27 cellular contexts compared by ENCODE assay signal in the genomic region with DNA sequence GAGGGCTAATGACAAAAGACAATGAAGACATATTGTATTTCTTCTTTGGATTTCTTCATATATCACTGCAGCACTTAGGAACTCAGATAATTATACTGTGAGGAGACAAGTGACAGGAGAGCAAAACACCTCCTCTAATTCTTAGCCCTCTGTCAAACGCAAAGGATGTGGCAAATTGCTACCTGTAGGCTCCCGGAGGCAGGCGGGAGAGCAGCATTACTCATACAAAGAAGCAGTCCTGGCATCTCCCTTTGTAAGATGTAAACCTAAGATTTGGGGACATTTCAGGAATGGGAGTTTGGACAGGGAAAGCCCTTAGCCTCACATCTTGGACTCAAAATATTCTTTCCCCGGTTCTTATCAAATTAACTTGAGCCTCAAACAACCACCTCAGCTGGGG.
"Had no signal": no experiment of that assay in that cellular context is flagged by ENCODE, and none has a peak within 500 bp of the region (broad histone marks: within the 10 kb centered on the region; RNA-seq: fewer than 3 reads in every experiment).

No MANE protein-coding gene starts in this region.

- H3K9me3 Mint-ChIP-seq: activated CD4-positive, alpha-beta memory T cell treated with anti-CD3 and anti-CD28 coated beads for 36 hours; activated CD4-positive, alpha-beta T cell treated with anti-CD3 and anti-CD28 coated beads, Interleukin-2, amount 10 ng/mL, durations not matched to agents 24 days and 14 days; activated naive CD4-positive, alpha-beta T cell treated with anti-CD3 and anti-CD28 coated beads, Interleukin-2, amount 50 U/mL, for 72 hours; activated T-cell treated with anti-CD3 and anti-CD28 coated beads, Interleukin-2, amount 50 U/mL, for 24 hours; nephron; stimulated activated naive CD8-positive, alpha-beta T cell treated with anti-CD3 and anti-CD28 coated beads, Interleukin-15, amount 100 ng/mL, for 72 hours had no signal

- H3K27ac ChIP-seq: gastrocnemius medialis, left ventricle myocardium inferior, ovary, skin epidermis, thyroid gland, VCaP had no signal

- H3K4me1 ChIP-seq: gastrocnemius medialis, left ventricle myocardium inferior, thyroid gland had no signal

- H3K4me3 Mint-ChIP-seq: activated CD4-positive, alpha-beta memory T cell treated with anti-CD3 and anti-CD28 coated beads for 36 hours; activated CD4-positive, alpha-beta T cell treated with anti-CD3 and anti-CD28 coated beads, Interleukin-2, amount 10 ng/mL, durations not matched to agents 24 days and 14 days; activated T-cell treated with anti-CD3 and anti-CD28 coated beads, Interleukin-2, amount 50 U/mL, for 24 hours; nephron; stimulated activated effector memory CD8-positive, alpha-beta T cell treated with anti-CD3 and anti-CD28 coated beads, Interleukin-12 subunit alpha, Interleukin-12 subunit beta, amount 100 ng/mL, for 72 hours; stimulated activated naive CD8-positive, alpha-beta T cell treated with anti-CD3 and anti-CD28 coated beads, Interleukin-15, amount 100 ng/mL, for 72 hours had no signal

- H3K36me3 Mint-ChIP-seq: activated CD4-positive, alpha-beta memory T cell treated with anti-CD3 and anti-CD28 coated beads for 36 hours; activated naive CD4-positive, alpha-beta T cell treated with anti-CD3 and anti-CD28 coated beads, Interleukin-2, amount 50 U/mL, for 72 hours; stimulated activated effector memory CD8-positive, alpha-beta T cell treated with anti-CD3 and anti-CD28 coated beads, Interleukin-12 subunit alpha, Interleukin-12 subunit beta, amount 100 ng/mL, for 72 hours had no signal

- H3K27me3 Mint-ChIP-seq: activated CD4-positive, alpha-beta memory T cell treated with anti-CD3 and anti-CD28 coated beads for 36 hours; activated CD4-positive, alpha-beta T cell treated with anti-CD3 and anti-CD28 coated beads, Interleukin-2, amount 10 ng/mL, durations not matched to agents 24 days and 14 days; activated T-cell treated with anti-CD3 and anti-CD28 coated beads, Interleukin-2, amount 50 U/mL, for 24 hours; stimulated activated naive CD8-positive, alpha-beta T cell treated with anti-CD3 and anti-CD28 coated beads, Interleukin-15, amount 100 ng/mL, for 72 hours had no signal

- H3K27ac Mint-ChIP-seq: activated CD4-positive, alpha-beta memory T cell treated with anti-CD3 and anti-CD28 coated beads for 36 hours; activated CD4-positive, alpha-beta T cell treated with anti-CD3 and anti-CD28 coated beads, Interleukin-2, amount 10 ng/mL, durations not matched to agents 24 days and 14 days; activated naive CD4-positive, alpha-beta T cell treated with anti-CD3 and anti-CD28 coated beads, Interleukin-2, amount 50 U/mL, for 72 hours; activated T-cell treated with anti-CD3 and anti-CD28 coated beads, Interleukin-2, amount 50 U/mL, for 24 hours; nephron; progenitor cell of endocrine pancreas; stimulated activated effector memory CD8-positive, alpha-beta T cell treated with anti-CD3 and anti-CD28 coated beads, Interleukin-12 subunit alpha, Interleukin-12 subunit beta, amount 100 ng/mL, for 72 hours; stimulated activated naive CD8-positive, alpha-beta T cell treated with anti-CD3 and anti-CD28 coated beads, Interleukin-15, amount 100 ng/mL, for 72 hours had no signal

- H3K4me1 Mint-ChIP-seq: activated CD4-positive, alpha-beta T cell treated with anti-CD3 and anti-CD28 coated beads, Interleukin-2, amount 10 ng/mL, durations not matched to agents 24 days and 14 days; nephron; stimulated activated effector memory CD8-positive, alpha-beta T cell treated with anti-CD3 and anti-CD28 coated beads, Interleukin-12 subunit alpha, Interleukin-12 subunit beta, amount 100 ng/mL, for 72 hours; stimulated activated naive CD8-positive, alpha-beta T cell treated with anti-CD3 and anti-CD28 coated beads, Interleukin-15, amount 100 ng/mL, for 72 hours had no signal

- H3K36me3 ChIP-seq: gastrocnemius medialis, left ventricle myocardium inferior, ovary, thyroid gland had no signal

- H3K9me3 ChIP-seq: gastrocnemius medialis, left ventricle myocardium inferior, ovary, thyroid gland had no signal

- H3K27me3 ChIP-seq: gastrocnemius medialis, ovary, thyroid gland had no signal

- DNase-seq: activated CD4-positive, alpha-beta memory T cell treated with anti-CD3 and anti-CD28 coated beads for 36 hours; activated CD4-positive, alpha-beta T cell treated with anti-CD3 and anti-CD28 coated beads, Interleukin-2, amount 10 ng/mL, durations not matched to agents 24 days and 14 days; activated CD4-positive, CD25-positive, alpha-beta regulatory T cell treated with anti-CD3 and anti-CD28 coated beads, Interleukin-2, amount 50 U/mL, for 72 hours; activated CD8-positive, alpha-beta memory T cell treated with anti-CD3 and anti-CD28 coated beads, Interleukin-2, amount 50 U/mL, for 4 hours; activated gamma-delta T cell; activated T-cell treated with anti-CD3 and anti-CD28 coated beads, Interleukin-2, amount 50 U/mL, for 24 hours; anterior cingulate cortex; dermis blood vessel endothelial cell; effector CD4-positive, alpha-beta T cell; gastrocnemius medialis; hippocampal formation; left ventricle myocardium inferior; ovary; retina; stimulated activated CD4-positive, alpha-beta T cell treated with anti-CD3 and anti-CD28 coated beads, Interleukin-12 subunit alpha, Interleukin-12 subunit beta, amount 100 ng/mL, for 4 hours; stimulated activated CD4-positive, alpha-beta T cell treated with anti-CD3 and anti-CD28 coated beads, Interleukin-4, amount 100 ng/mL, for 24 hours; stimulated activated naive CD8-positive, alpha-beta T cell treated with anti-CD3 and anti-CD28 coated beads, Interleukin-15, amount 100 ng/mL, for 72 hours; substantia nigra; thyroid gland had no signal

- ATAC-seq: activated naive CD4-positive, alpha-beta T cell treated with anti-CD3 and anti-CD28 coated beads, Interleukin-2, amount 50 U/mL, for 72 hours; gastrocnemius medialis; sciatic nerve; stimulated activated effector memory CD8-positive, alpha-beta T cell treated with anti-CD3 and anti-CD28 coated beads, Interleukin-12 subunit alpha, Interleukin-12 subunit beta, amount 100 ng/mL, for 72 hours; stimulated activated naive CD8-positive, alpha-beta T cell treated with anti-CD3 and anti-CD28 coated beads, Interleukin-15, amount 100 ng/mL, for 72 hours had no signal

- H3K4me3 ChIP-seq: gastrocnemius medialis, left ventricle myocardium inferior, lung, ovary, skin epidermis, thyroid gland had no signal
